27 cellular contexts compared by ENCODE assay signal in genomic region chr4:188657365-188657764, GRCh38.
"Had no signal": no experiment of that assay in that cellular context is flagged by ENCODE, and none has a peak within 500 bp of the region (broad histone marks: within the 10 kb centered on the region; RNA-seq: fewer than 3 reads in every experiment).

No MANE protein-coding gene starts in this region.

- H3K9ac ChIP-seq: neural progenitor cell had no signal

- H3K4me2 ChIP-seq: neural progenitor cell had no signal

- H3K9me3 ChIP-seq: ovary, sigmoid colon, uterus had no signal

- ATAC-seq: left colon; natural killer cell; right cardiac atrium; stimulated activated memory B cell treated with anti-CD40 and anti-IgM and Interleukin-4, amounts not matched to agents 10 μg/mL and 1 μg/mL and 100 μg/mL, for 72 hours; stimulated activated naive CD8-positive, alpha-beta T cell treated with anti-CD3 and anti-CD28 coated beads, Interleukin-15, amount 100 ng/mL, for 72 hours had no signal

- H3K27ac Mint-ChIP-seq: immature natural killer cell; mesothelial cell of epicardium; naive B cell; natural killer cell; nephron progenitor cell; neural progenitor cell; progenitor cell of endocrine pancreas; stimulated activated memory B cell treated with anti-CD40 and anti-IgM and Interleukin-4, amounts not matched to agents 10 μg/mL and 1 μg/mL and 100 μg/mL, for 72 hours; stimulated activated naive CD8-positive, alpha-beta T cell treated with anti-CD3 and anti-CD28 coated beads, Interleukin-15, amount 100 ng/mL, for 72 hours; type B pancreatic cell had no signal

- H3K27me3 Mint-ChIP-seq: naive B cell; progenitor cell of endocrine pancreas; stimulated activated memory B cell treated with anti-CD40 and anti-IgM and Interleukin-4, amounts not matched to agents 10 μg/mL and 1 μg/mL and 100 μg/mL, for 72 hours; stimulated activated naive CD8-positive, alpha-beta T cell treated with anti-CD3 and anti-CD28 coated beads, Interleukin-15, amount 100 ng/mL, for 72 hours had no signal

- H3K4me1 Mint-ChIP-seq: immature natural killer cell; mesothelial cell of epicardium; naive B cell; natural killer cell; neural progenitor cell; stimulated activated memory B cell treated with anti-CD40 and anti-IgM and Interleukin-4, amounts not matched to agents 10 μg/mL and 1 μg/mL and 100 μg/mL, for 72 hours; stimulated activated naive CD8-positive, alpha-beta T cell treated with anti-CD3 and anti-CD28 coated beads, Interleukin-15, amount 100 ng/mL, for 72 hours had no signal

- H3K4me3 Mint-ChIP-seq: immature natural killer cell; mesothelial cell of epicardium; naive B cell; natural killer cell; nephron progenitor cell; neural progenitor cell; stimulated activated memory B cell treated with anti-CD40 and anti-IgM and Interleukin-4, amounts not matched to agents 10 μg/mL and 1 μg/mL and 100 μg/mL, for 72 hours; stimulated activated naive CD8-positive, alpha-beta T cell treated with anti-CD3 and anti-CD28 coated beads, Interleukin-15, amount 100 ng/mL, for 72 hours; type B pancreatic cell had no signal

- DNase-seq: hippocampal formation; immature natural killer cell; kidney; left colon; left ventricle myocardium inferior; mesendoderm; naive B cell; natural killer cell; nephron progenitor cell; ovary; retina; right cardiac atrium; sigmoid colon; small intestine; spleen; stimulated activated CD4-positive, alpha-beta T cell treated with anti-CD3 and anti-CD28 coated beads, Interleukin-4, amount 100 ng/mL, for 24 hours; stimulated activated naive CD4-positive, alpha-beta T cell treated with Interleukin-2 at 50 U/mL for 16 hours; stimulated activated naive CD8-positive, alpha-beta T cell treated with anti-CD3 and anti-CD28 coated beads, Interleukin-15, amount 100 ng/mL, for 72 hours; substantia nigra; uterus had no signal

- H3K4me1 ChIP-seq: left ventricle myocardium inferior, neural progenitor cell, sigmoid colon, spleen, tibial nerve, uterus had no signal

- H3K9me3 Mint-ChIP-seq: mesothelial cell of epicardium, nephron progenitor cell, neural progenitor cell, type B pancreatic cell had no signal

- H3K36me3 ChIP-seq: left ventricle myocardium inferior, neural progenitor cell, ovary, sigmoid colon, spleen, tibial nerve, uterus had no signal

- H3K27me3 ChIP-seq: neural progenitor cell, ovary, sigmoid colon, spleen, tibial nerve, uterus had no signal

- H3K36me3 Mint-ChIP-seq: mesothelial cell of epicardium; naive B cell; natural killer cell; neural progenitor cell; stimulated activated memory B cell treated with anti-CD40 and anti-IgM and Interleukin-4, amounts not matched to agents 10 μg/mL and 1 μg/mL and 100 μg/mL, for 72 hours; type B pancreatic cell had no signal

- H3K4me3 ChIP-seq: left ventricle myocardium inferior, lung, neural progenitor cell, ovary, sigmoid colon, spleen, tibial nerve, uterus had no signal

- H3K27ac ChIP-seq: left ventricle myocardium inferior, neural progenitor cell, ovary, sigmoid colon, spleen, tibial nerve, uterus had no signal

- H2AFZ ChIP-seq: neural progenitor cell had no signal
